ENCODE assay signal across 1 cellular context in the genomic region with DNA sequence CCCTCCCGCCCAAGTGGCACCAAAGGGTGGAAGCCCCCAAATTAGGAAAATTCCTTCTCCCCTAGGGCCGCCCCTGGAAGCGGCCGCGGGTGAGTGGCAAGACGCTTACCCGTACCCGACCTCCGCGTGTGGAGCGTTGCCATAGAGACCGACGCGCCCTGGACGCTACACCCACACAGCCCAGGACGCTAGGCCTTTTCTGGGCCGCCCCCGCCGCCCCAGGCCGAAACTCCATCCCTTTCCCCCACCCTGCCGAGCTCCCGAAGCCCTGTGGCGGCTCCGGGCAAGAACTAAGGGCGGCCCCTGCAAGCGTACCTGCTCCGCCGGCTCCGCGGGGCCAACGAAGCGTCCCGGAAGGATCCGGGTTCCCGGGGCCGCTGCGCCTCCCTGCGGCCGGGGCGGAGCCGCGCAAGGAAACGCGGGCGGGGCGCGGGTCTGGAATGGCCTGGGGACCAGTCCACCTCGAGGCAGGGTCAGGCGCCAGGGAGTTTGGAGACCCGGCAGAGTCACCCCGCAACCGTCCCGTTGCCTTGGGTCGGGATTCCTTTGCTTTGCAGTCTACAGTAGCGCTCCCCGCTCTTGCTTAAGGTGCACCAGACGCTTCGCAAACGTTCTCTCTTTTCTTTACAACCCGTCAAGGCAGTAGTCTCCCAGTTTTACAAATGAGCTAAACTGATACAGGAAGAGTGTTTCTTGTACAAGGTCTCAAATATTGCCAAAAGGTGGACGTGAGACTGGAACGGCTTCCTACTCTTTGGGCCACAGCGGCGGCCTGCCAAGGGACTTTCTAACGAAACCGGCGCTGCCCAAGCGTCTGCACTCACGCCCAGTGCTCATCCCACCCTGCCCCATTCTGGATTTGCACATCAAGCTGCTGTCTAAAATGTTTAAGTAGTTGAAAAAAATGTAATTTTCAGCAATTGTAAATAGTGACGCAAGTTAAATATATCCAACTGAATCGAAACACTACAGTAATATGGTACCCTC.
TF ChIP-seq lines count a peak whose summit lies in the region.

A gene with protein sequence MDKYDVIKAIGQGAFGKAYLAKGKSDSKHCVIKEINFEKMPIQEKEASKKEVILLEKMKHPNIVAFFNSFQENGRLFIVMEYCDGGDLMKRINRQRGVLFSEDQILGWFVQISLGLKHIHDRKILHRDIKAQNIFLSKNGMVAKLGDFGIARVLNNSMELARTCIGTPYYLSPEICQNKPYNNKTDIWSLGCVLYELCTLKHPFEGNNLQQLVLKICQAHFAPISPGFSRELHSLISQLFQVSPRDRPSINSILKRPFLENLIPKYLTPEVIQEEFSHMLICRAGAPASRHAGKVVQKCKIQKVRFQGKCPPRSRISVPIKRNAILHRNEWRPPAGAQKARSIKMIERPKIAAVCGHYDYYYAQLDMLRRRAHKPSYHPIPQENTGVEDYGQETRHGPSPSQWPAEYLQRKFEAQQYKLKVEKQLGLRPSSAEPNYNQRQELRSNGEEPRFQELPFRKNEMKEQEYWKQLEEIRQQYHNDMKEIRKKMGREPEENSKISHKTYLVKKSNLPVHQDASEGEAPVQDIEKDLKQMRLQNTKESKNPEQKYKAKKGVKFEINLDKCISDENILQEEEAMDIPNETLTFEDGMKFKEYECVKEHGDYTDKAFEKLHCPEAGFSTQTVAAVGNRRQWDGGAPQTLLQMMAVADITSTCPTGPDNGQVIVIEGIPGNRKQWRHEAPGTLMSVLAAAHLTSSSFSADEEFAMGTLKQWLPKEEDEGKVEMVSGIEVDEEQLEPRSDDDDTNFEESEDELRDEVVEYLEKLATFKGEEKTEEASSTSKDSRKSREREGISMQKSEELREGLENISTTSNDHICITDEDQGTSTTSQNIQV (minus strand): TSS at position 360 of the 987 bp plus-strand sequence. CDS start 1,591 bp downstream, outside the sequence.

TF ChIP-seq in GM12878, 131 proteins besides CTCF, POLR2A, EP300 and RAD21 (continued from another document):
- TF ChIP-seq, protein P1, sequence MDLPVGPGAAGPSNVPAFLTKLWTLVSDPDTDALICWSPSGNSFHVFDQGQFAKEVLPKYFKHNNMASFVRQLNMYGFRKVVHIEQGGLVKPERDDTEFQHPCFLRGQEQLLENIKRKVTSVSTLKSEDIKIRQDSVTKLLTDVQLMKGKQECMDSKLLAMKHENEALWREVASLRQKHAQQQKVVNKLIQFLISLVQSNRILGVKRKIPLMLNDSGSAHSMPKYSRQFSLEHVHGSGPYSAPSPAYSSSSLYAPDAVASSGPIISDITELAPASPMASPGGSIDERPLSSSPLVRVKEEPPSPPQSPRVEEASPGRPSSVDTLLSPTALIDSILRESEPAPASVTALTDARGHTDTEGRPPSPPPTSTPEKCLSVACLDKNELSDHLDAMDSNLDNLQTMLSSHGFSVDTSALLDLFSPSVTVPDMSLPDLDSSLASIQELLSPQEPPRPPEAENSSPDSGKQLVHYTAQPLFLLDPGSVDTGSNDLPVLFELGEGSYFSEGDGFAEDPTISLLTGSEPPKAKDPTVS (IDR thresholded peaks at IDR 0.05; ENCODE audit: low read depth, low read length), result no peak
- no peak for TF ChIP-seq CREM (IDR thresholded peaks at IDR 0.05; ENCODE audit: low read depth)
- no peak for TF ChIP-seq CEBPB (IDR thresholded peaks at IDR 0.05; ENCODE audit: borderline replicate concordance in 1 of 2, low read depth in 2 of 2, low read length in 2 of 2)
- TF ChIP-seq, protein P2, sequence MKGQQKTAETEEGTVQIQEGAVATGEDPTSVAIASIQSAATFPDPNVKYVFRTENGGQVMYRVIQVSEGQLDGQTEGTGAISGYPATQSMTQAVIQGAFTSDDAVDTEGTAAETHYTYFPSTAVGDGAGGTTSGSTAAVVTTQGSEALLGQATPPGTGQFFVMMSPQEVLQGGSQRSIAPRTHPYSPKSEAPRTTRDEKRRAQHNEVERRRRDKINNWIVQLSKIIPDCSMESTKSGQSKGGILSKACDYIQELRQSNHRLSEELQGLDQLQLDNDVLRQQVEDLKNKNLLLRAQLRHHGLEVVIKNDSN (IDR thresholded peaks at IDR 0.05; ENCODE audit: borderline replicate concordance, extremely low read length, insufficient read depth, low read depth, low read length), result no peak
- TF ChIP-seq, protein P3, sequence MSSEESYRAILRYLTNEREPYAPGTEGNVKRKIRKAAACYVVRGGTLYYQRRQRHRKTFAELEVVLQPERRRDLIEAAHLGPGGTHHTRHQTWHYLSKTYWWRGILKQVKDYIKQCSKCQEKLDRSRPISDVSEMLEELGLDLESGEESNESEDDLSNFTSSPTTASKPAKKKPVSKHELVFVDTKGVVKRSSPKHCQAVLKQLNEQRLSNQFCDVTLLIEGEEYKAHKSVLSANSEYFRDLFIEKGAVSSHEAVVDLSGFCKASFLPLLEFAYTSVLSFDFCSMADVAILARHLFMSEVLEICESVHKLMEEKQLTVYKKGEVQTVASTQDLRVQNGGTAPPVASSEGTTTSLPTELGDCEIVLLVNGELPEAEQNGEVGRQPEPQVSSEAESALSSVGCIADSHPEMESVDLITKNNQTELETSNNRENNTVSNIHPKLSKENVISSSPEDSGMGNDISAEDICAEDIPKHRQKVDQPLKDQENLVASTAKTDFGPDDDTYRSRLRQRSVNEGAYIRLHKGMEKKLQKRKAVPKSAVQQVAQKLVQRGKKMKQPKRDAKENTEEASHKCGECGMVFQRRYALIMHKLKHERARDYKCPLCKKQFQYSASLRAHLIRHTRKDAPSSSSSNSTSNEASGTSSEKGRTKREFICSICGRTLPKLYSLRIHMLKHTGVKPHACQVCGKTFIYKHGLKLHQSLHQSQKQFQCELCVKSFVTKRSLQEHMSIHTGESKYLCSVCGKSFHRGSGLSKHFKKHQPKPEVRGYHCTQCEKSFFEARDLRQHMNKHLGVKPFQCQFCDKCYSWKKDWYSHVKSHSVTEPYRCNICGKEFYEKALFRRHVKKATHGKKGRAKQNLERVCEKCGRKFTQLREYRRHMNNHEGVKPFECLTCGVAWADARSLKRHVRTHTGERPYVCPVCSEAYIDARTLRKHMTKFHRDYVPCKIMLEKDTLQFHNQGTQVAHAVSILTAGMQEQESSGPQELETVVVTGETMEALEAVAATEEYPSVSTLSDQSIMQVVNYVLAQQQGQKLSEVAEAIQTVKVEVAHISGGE (CRISPR knock-in tag; IDR thresholded peaks at IDR 0.05), result no peak
- no peak for TF ChIP-seq HDAC2 (IDR thresholded peaks at IDR 0.05)
- peak; percentile 59; the same call in 1 of the 2 replicates for TF ChIP-seq BMI1 (IDR thresholded peaks at IDR 0.05; ENCODE audit: borderline replicate concordance)
- TF ChIP-seq, protein P4, sequence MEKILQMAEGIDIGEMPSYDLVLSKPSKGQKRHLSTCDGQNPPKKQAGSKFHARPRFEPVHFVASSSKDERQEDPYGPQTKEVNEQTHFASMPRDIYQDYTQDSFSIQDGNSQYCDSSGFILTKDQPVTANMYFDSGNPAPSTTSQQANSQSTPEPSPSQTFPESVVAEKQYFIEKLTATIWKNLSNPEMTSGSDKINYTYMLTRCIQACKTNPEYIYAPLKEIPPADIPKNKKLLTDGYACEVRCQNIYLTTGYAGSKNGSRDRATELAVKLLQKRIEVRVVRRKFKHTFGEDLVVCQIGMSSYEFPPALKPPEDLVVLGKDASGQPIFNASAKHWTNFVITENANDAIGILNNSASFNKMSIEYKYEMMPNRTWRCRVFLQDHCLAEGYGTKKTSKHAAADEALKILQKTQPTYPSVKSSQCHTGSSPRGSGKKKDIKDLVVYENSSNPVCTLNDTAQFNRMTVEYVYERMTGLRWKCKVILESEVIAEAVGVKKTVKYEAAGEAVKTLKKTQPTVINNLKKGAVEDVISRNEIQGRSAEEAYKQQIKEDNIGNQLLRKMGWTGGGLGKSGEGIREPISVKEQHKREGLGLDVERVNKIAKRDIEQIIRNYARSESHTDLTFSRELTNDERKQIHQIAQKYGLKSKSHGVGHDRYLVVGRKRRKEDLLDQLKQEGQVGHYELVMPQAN (conservative IDR thresholded peaks at IDR 0.05), result peak; percentile 54
- peak in 1 of 2 experiments; percentile 47; a peak in 1 of 3 replicates for TF ChIP-seq EGR1 (IDR thresholded peaks at IDR 0.05; ENCODE audit: borderline replicate concordance in 1 of 2, low read depth in 2 of 2, low read length in 2 of 2)
- no peak for TF ChIP-seq ETV6 (conservative IDR thresholded peaks at IDR 0.05 in 1 of 2, IDR thresholded peaks at IDR 0.05 in 1 of 2; ENCODE audit: borderline replicate concordance in 1 of 2, low read depth in 1 of 2)
- TF ChIP-seq FOS (IDR thresholded peaks at IDR 0.05; ENCODE audit: borderline replicate concordance, extremely low read depth, insufficient read length), result no peak
- TF ChIP-seq HDGF (IDR thresholded peaks at IDR 0.05), result no peak
- TF ChIP-seq YBX1 (IDR thresholded peaks at IDR 0.05), result no peak
- TF ChIP-seq MEF2A (IDR thresholded peaks at IDR 0.05; ENCODE audit: insufficient read depth, low read depth, low read length), result no peak
- TF ChIP-seq CBFB (IDR thresholded peaks at IDR 0.05; ENCODE audit: low read depth), result no peak
